In the genomic region with DNA sequence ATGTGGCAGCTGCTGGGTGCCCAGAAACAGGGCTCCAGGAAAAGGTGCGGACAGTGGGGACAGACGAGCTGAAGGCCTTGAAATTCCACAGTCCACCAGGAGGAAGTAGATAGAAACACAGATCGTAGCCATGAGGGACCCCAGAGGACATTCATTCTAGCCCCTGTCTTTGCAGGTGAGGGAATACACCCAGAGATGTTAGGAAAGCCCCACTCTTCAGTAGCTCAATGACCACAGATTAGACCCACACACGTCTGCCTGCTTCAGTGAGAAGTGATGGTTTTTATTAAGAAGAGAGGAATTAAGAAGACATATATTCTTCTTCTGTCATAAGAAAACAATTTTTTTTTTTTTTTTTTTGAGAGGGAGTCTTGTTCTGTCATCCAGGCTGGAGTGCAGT, we compare ENCODE assay signal across 23 cellular contexts.
A peak's percentile ranks its signal among the peaks of the same experiment; 100 is the strongest.
DNase-seq lines count a peak whose midpoint lies in the region; ATAC-seq and TF ChIP-seq lines count a peak whose summit lies in the region.
"Had no signal": no experiment of that assay in that cellular context is flagged by ENCODE, and none has a peak within 500 bp of the region (broad histone marks: within the 10 kb centered on the region; RNA-seq: fewer than 3 reads in every experiment).

No MANE protein-coding gene starts in this region.

- H3K4me1 Mint-ChIP-seq in T-helper 2 cell treated with Interferon-gamma antibody and Interleukin-4, amounts not matched to agents 5 μg/mL and 100 μg/mL, for 36 hours (ENCODE audit: low read depth), result peaks cover 89% of the 10 kb centered on the region
- H3K4me1 Mint-ChIP-seq in CD8-positive, alpha-beta T cell (ENCODE audit: low read depth), result peaks cover 53% of the 10 kb centered on the region
- H3K4me1 Mint-ChIP-seq in T-helper 17 cell, result peaks cover 47% of the 10 kb centered on the region

- POLR2A ChIA-PET in CD8-positive, alpha-beta T cell (lab: Charles Lee), result interaction anchor here (0.7 kb wide), 1 partner anchor 488 kb away, joined by 3 read pairs; no protein-coding TSS in a partner anchor

- H3K4me1 ChIP-seq in CD8-positive, alpha-beta T cell (ENCODE audit: insufficient read depth, low read length), result peaks cover 36% of the 10 kb centered on the region
- H3K4me1 ChIP-seq in effector memory CD4-positive, alpha-beta T cell (ENCODE audit: control insufficient read depth, insufficient read depth, low read length, poor library complexity, severe bottlenecking), result peaks cover 40% of the 10 kb centered on the region
- H3K4me1 ChIP-seq: adrenal gland, SJCRH30 had no signal

- no peak for DNase-seq in T-helper 2 cell treated with Interferon-gamma antibody and Interleukin-4, amounts not matched to agents 5 μg/mL and 100 μg/mL, for 36 hours (ENCODE audit: low spot score)
- DNase-seq in T-helper 2 cell (no peak), T-helper 17 cell (no peak), NCI-H2227 (lab: John Stamatoyannopoulos, UW; ENCODE audit: unreplicated experiment) (no peak), NCI-H2107 (lab: John Stamatoyannopoulos, UW) (no peak)
- DNase-seq in CD8-positive, alpha-beta T cell, result no peak
- no peak for DNase-seq in effector memory CD4-positive, alpha-beta T cell
- DNase-seq: 8988T, adrenal gland, AML-193, Calu3, EL, foreskin keratinocyte, immature natural killer cell, IMR-90, left ventricle myocardium superior, MV-4-11, NCI-H187, NCI-H345, SJCRH30 had no signal

- ATAC-seq in CD8-positive, alpha-beta T cell, result no peak
- ATAC-seq in T-helper 17 cell, result peak; percentile 52
- ATAC-seq in HG03457 (IDR thresholded peaks at IDR 0.05; ENCODE audit: unreplicated experiment), result no peak
- ATAC-seq: foreskin keratinocyte, left ventricle myocardium superior had no signal

- H3K27ac ChIP-seq in CD8-positive, alpha-beta T cell (ENCODE audit: low read depth, low read length), result no peak overlapping the region
- no peak overlapping the region for H3K27ac ChIP-seq in effector memory CD4-positive, alpha-beta T cell (ENCODE audit: insufficient read depth, low read length, poor library complexity, severe bottlenecking)
- H3K27ac ChIP-seq: adrenal gland, foreskin keratinocyte, Peyer's patch, SJCRH30 had no signal

- no peaks in the 10 kb centered on the region for H3K36me3 ChIP-seq in CD8-positive, alpha-beta T cell (ENCODE audit: insufficient read depth, low read length)
- H3K36me3 ChIP-seq in effector memory CD4-positive, alpha-beta T cell (ENCODE audit: control insufficient read depth, insufficient read depth, low read length), result no peaks in the 10 kb centered on the region
- H3K36me3 ChIP-seq: adrenal gland, Peyer's patch, SJCRH30 had no signal

- peak overlapping the region; percentile 93 for H3K27ac Mint-ChIP-seq in T-helper 2 cell treated with Interferon-gamma antibody and Interleukin-4, amounts not matched to agents 5 μg/mL and 100 μg/mL, for 36 hours
- H3K27ac Mint-ChIP-seq in CD8-positive, alpha-beta T cell, result peak overlapping the region; percentile 34
- H3K27ac Mint-ChIP-seq in T-helper 17 cell, result peak overlapping the region; percentile 92

- intact Hi-C loops in CD8-positive, alpha-beta T cell (cut with DNase I, micrococcal nuclease), result no loop called here

- CTCF ChIA-PET in CD8-positive, alpha-beta T cell (lab: Charles Lee), result interaction anchor here (1.0 to 1.2 kb wide), 3 partner anchors 9 to 523 kb away, joined by 3 to 4 read pairs (median 4); no protein-coding TSS in a partner anchor

- no peaks in the 10 kb centered on the region for H3K9me3 ChIP-seq in CD8-positive, alpha-beta T cell (ENCODE audit: low read length)
- no peaks in the 10 kb centered on the region for H3K9me3 ChIP-seq in T-helper 17 cell (ENCODE audit: control insufficient read depth, low read length, poor library complexity, severe bottlenecking)
- no peaks in the 10 kb centered on the region for H3K9me3 ChIP-seq in effector memory CD4-positive, alpha-beta T cell (ENCODE audit: control insufficient read depth, low read length)
- H3K9me3 ChIP-seq: adrenal gland, Peyer's patch, SJCRH30 had no signal

- no peak overlapping the region for H3K4me3 ChIP-seq in CD8-positive, alpha-beta T cell (ENCODE audit: low read depth, low read length)
- peak overlapping the region; percentile 0 for H3K4me3 ChIP-seq in effector memory CD4-positive, alpha-beta T cell (ENCODE audit: insufficient read depth, low read depth, low read length, poor library complexity, severe bottlenecking)
- H3K4me3 ChIP-seq: adrenal gland, Peyer's patch, SJCRH30, smooth muscle cell had no signal

- peaks cover 6% of the 10 kb centered on the region for H3K9me3 Mint-ChIP-seq in T-helper 2 cell treated with Interferon-gamma antibody and Interleukin-4, amounts not matched to agents 5 μg/mL and 100 μg/mL, for 36 hours
- no peaks in the 10 kb centered on the region for H3K9me3 Mint-ChIP-seq in CD8-positive, alpha-beta T cell
- H3K9me3 Mint-ChIP-seq: immature natural killer cell had no signal

- peak overlapping the region; percentile 82 for H3K4me3 Mint-ChIP-seq in T-helper 2 cell treated with Interferon-gamma antibody and Interleukin-4, amounts not matched to agents 5 μg/mL and 100 μg/mL, for 36 hours
- peak overlapping the region; percentile 51 for H3K4me3 Mint-ChIP-seq in CD8-positive, alpha-beta T cell
- H3K4me3 Mint-ChIP-seq in T-helper 17 cell, result peak overlapping the region; percentile 78
- H3K4me3 Mint-ChIP-seq: immature natural killer cell had no signal

- H3K36me3 Mint-ChIP-seq in T-helper 2 cell treated with Interferon-gamma antibody and Interleukin-4, amounts not matched to agents 5 μg/mL and 100 μg/mL, for 36 hours (ENCODE audit: low read depth), result peaks cover 13% of the 10 kb centered on the region
- H3K36me3 Mint-ChIP-seq in CD8-positive, alpha-beta T cell, result no peaks in the 10 kb centered on the region
- no peaks in the 10 kb centered on the region for H3K36me3 Mint-ChIP-seq in T-helper 17 cell (ENCODE audit: low read depth)
- H3K36me3 Mint-ChIP-seq: immature natural killer cell had no signal

- TF ChIP-seq CTCF in CD8-positive, alpha-beta T cell (IDR thresholded peaks at IDR 0.05), result no peak

- no peaks in the 10 kb centered on the region for H3K27me3 Mint-ChIP-seq in T-helper 2 cell treated with Interferon-gamma antibody and Interleukin-4, amounts not matched to agents 5 μg/mL and 100 μg/mL, for 36 hours (ENCODE audit: low read depth)
- H3K27me3 Mint-ChIP-seq in CD8-positive, alpha-beta T cell (ENCODE audit: low read depth), result no peaks in the 10 kb centered on the region
- no peaks in the 10 kb centered on the region for H3K27me3 Mint-ChIP-seq in T-helper 17 cell

- H3K27me3 ChIP-seq in CD8-positive, alpha-beta T cell (ENCODE audit: insufficient read depth, low read length), result no peaks in the 10 kb centered on the region
- H3K27me3 ChIP-seq in effector memory CD4-positive, alpha-beta T cell (replicated peaks; ENCODE audit: control insufficient read depth, insufficient read depth, low read length, poor library complexity, severe bottlenecking), result no peaks in the 10 kb centered on the region
- H3K27me3 ChIP-seq: adrenal gland, foreskin keratinocyte, Peyer's patch, SJCRH30 had no signal

Comparison
In these comparisons a context has a peak if more than half of its experiments do, and no peak if none do; other contexts are left out.
1. H3K27ac Mint-ChIP-seq: peak in every context shown above with its lines; median percentile 93 in T-helper 2 cell treated with Interferon-gamma antibody and Interleukin-4, amounts not matched to agents 5 μg/mL and 100 μg/mL, for 36 hours; 92 in T-helper 17 cell; 34 in CD8-positive, alpha-beta T cell.